13 cellular contexts compared by ENCODE assay signal in genomic region chr4:1695913-1696312, GRCh38. TPM values are rescaled to one million over a fixed set of nuclear protein-coding genes. Genes with fewer than 3 reads are reported as not detected.
"Had no signal": no experiment of that assay in that cellular context is flagged by ENCODE, and none has a peak within 500 bp of the region (broad histone marks: within the 10 kb centered on the region; RNA-seq: fewer than 3 reads in every experiment).

No MANE protein-coding gene starts in this region.

- ATAC-seq: activated T-cell treated with anti-CD3 and anti-CD28 coated beads, Interleukin-2, amount 50 U/mL, for 72 hours; left lung; right cardiac atrium; SK-N-SH treated with all-trans-retinoic acid at 6 μM for 48 hours; stimulated activated naive CD8-positive, alpha-beta T cell treated with anti-CD3 and anti-CD28 coated beads, Interleukin-15, Interleukin-2, amounts not matched to agents 100 U/mL and 50 U/mL, for 24 hours had no signal

- H3K4me3 Mint-ChIP-seq: activated T-cell treated with anti-CD3 and anti-CD28 coated beads, Interleukin-2, amount 50 U/mL, for 72 hours; T-helper 1 cell treated with Interleukin-12 subunit alpha and Interleukin-12 subunit beta and Interleukin-4 antibody, amounts not matched to agents 30 μg/mL and 1 μg/mL, for 36 hours had no signal

- H3K9me3 ChIP-seq: ascending aorta, left lung, upper lobe of left lung had no signal

- H3K27ac Mint-ChIP-seq: activated T-cell treated with anti-CD3 and anti-CD28 coated beads, Interleukin-2, amount 50 U/mL, for 72 hours; T-helper 1 cell treated with Interleukin-12 subunit alpha and Interleukin-12 subunit beta and Interleukin-4 antibody, amounts not matched to agents 30 μg/mL and 1 μg/mL, for 36 hours had no signal

- DNase-seq: activated CD4-positive, alpha-beta T cell treated with anti-CD3 and anti-CD28 coated beads, Interleukin-2, amount 50 U/mL, for 1 hour; activated CD4-positive, CD25-positive, alpha-beta regulatory T cell; activated T-cell treated with anti-CD3 and anti-CD28 coated beads, Interleukin-2, amount 50 U/mL, for 72 hours; foreskin melanocyte; islet precursor cell; left lung; right cardiac atrium; stimulated activated CD4-positive, alpha-beta T cell treated with anti-CD3 and anti-CD28 coated beads, Interleukin-12 subunit alpha, Interleukin-12 subunit beta, amount 100 ng/mL, for 4 hours; stimulated activated naive CD8-positive, alpha-beta T cell treated with anti-CD3 and anti-CD28 coated beads, Interleukin-15, Interleukin-2, amounts not matched to agents 100 U/mL and 50 U/mL, for 24 hours; upper lobe of left lung had no signal

- H3K27me3 ChIP-seq: ascending aorta, left lung, upper lobe of left lung had no signal

- H3K27ac ChIP-seq: ascending aorta, left lung, upper lobe of left lung had no signal

- H3K4me3 ChIP-seq: ascending aorta, left lung, upper lobe of left lung had no signal

- H3K4me1 ChIP-seq: ascending aorta had no signal

- H3K9me3 Mint-ChIP-seq: activated T-cell treated with anti-CD3 and anti-CD28 coated beads, Interleukin-2, amount 50 U/mL, for 72 hours; T-helper 1 cell treated with Interleukin-12 subunit alpha and Interleukin-12 subunit beta and Interleukin-4 antibody, amounts not matched to agents 30 μg/mL and 1 μg/mL, for 36 hours had no signal

RNA-seq across cellular contexts. Expression of gene FAM53A, which starts 11.8 kb away (rescaled TPM):
- total RNA-seq: ascending aorta had no signal
